13 cellular contexts compared by ENCODE assay signal in the genomic region with DNA sequence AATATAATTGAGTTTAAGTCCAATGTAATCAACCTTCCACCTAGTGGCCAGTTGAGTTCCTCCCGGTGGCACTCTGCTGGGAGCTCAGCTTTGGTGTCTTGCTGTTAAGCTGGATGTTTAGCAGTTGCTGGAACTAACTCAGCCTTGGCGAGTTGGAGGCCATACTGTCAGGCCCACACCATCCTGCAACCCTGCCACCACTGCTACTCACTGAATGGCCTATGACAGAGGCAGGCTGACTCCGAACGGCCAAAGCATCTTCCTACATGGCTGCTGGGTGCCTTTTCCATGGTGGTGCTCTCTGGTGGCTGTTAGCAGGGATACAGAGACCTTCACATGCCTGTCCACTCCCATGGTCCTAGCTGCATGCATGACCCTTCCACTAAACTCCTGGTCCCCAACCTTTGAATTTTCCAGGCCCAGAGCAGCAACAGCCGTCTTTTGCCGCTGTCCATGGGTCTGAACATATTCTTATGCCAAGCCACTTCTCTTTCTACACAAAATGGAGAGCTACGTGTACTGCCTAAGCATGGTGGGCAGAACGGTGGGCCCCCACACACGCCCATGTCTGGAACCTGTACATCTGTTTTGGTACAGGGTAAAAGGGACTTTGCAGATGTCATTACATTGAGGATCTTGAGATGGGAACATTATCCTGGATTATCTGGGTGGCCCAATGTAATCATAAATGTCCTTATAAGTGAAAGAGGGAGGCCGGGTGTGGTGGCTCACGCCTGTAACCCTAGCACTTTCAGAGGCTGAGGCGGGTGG. TPM values are rescaled to one million over a fixed set of nuclear protein-coding genes. Genes with fewer than 3 reads are reported as not detected.
DNase-seq lines count a peak whose midpoint lies in the region; ATAC-seq, FAIRE-seq and TF ChIP-seq lines count a peak whose summit lies in the region.
"Had no signal": no experiment of that assay in that cellular context is flagged by ENCODE, and none has a peak within 500 bp of the region (broad histone marks: within the 10 kb centered on the region; RNA-seq: fewer than 3 reads in every experiment).

No MANE protein-coding gene starts in this region.

- ATAC-seq in PC-3 = peak; percentile 65
- no peak for ATAC-seq in HG03025 (IDR thresholded peaks at IDR 0.05; ENCODE audit: low FRiP score, unreplicated experiment)

- H3K9me3 ChIP-seq in PC-3 (ENCODE audit: low read length) (no peaks in the 10 kb centered on the region), esophagus squamous epithelium (no peaks in the 10 kb centered on the region), MG63 (no peaks in the 10 kb centered on the region), smooth muscle cell (replicated peaks; ENCODE audit: low read depth) (no peaks in the 10 kb centered on the region)

- H3K27me3 ChIP-seq in PC-3 (ENCODE audit: low read length) (no peaks in the 10 kb centered on the region), esophagus squamous epithelium (no peaks in the 10 kb centered on the region), MG63 (no peaks in the 10 kb centered on the region), smooth muscle cell (ENCODE audit: low read depth) (no peaks in the 10 kb centered on the region)

- H3K4me1 ChIP-seq in PC-3 (ENCODE audit: insufficient read depth, low read length) = no peaks in the 10 kb centered on the region
- H3K4me1 ChIP-seq in esophagus squamous epithelium = peaks cover 0 to 3% (median 0%) of the 10 kb centered on the region in 3 donors
- H3K4me1 ChIP-seq in smooth muscle cell (ENCODE audit: low read depth) = no peaks in the 10 kb centered on the region

- no TSS peak for BruUV-seq in PC-3 (replicated peaks; lab: Mats Ljungman, UMichigan)

- TF ChIP-seq CTCF in PC-3 (conservative IDR thresholded peaks at IDR 0.05; ENCODE audit: low read depth, low read length) (peak; percentile 65), esophagus squamous epithelium (IDR thresholded peaks at IDR 0.05) (peak in 5 of 6 experiments; percentile 13 to 50 (median 30)), retinal pigment epithelial cell (conservative IDR thresholded peaks at IDR 0.05; ENCODE audit: low read depth, low read length) (peak; percentile 30), smooth muscle cell (IDR thresholded peaks at IDR 0.05; ENCODE audit: borderline replicate concordance, insufficient read depth, poor library complexity, severe bottlenecking) (no peak)

- H3F3A ChIP-seq in PC-3 (ENCODE audit: low read length, unreplicated experiment) (no peaks in the 10 kb centered on the region), smooth muscle cell (ENCODE audit: low read depth) (no peaks in the 10 kb centered on the region)

- TF ChIP-seq POLR2A in GM12891 (IDR thresholded peaks at IDR 0.05; ENCODE audit: low read depth, low read length) (no peak), esophagus squamous epithelium (IDR thresholded peaks at IDR 0.05) (no peak)

- H4K20me1 ChIP-seq in PC-3 (ENCODE audit: low read length) = no peaks in the 10 kb centered on the region
- H4K20me1 ChIP-seq in smooth muscle cell (ENCODE audit: low read depth) = no peaks in the 10 kb centered on the region

- no peaks in the 10 kb centered on the region for H3K9me2 ChIP-seq in PC-3 (replicated peaks; ENCODE audit: low read length)

- POLR2A ChIA-PET in PC-3 (lab: Charles Lee; ENCODE audit: unreplicated experiment) = no interaction called here

- H3K4me2 ChIP-seq in PC-3 (ENCODE audit: low read length) = no peak overlapping the region
- no peak overlapping the region for H3K4me2 ChIP-seq in smooth muscle cell

- intact Hi-C loops in PC-3 (cut with micrococcal nuclease) (loop anchor here (1.0 kb wide), 1 partner anchor 49 kb away; no protein-coding TSS in a partner anchor), esophagus squamous epithelium (cut with DNase I) (no loop called here)

- H3K36me3 ChIP-seq in PC-3 (ENCODE audit: low read depth, low read length) = no peaks in the 10 kb centered on the region
- no peaks in the 10 kb centered on the region for H3K36me3 ChIP-seq in esophagus squamous epithelium
- no peaks in the 10 kb centered on the region for H3K36me3 ChIP-seq in MG63
- H3K36me3 ChIP-seq in smooth muscle cell (ENCODE audit: low read depth) = no peaks in the 10 kb centered on the region

- H3K27ac ChIP-seq in PC-3 (ENCODE audit: low read length) (no peak overlapping the region), esophagus squamous epithelium (no peak overlapping the region), smooth muscle cell (ENCODE audit: low read depth) (no peak overlapping the region)

- WGBS in esophagus squamous epithelium, 2 donors = 85 to 86% methylated on average over 7 to 10 of the region's 12 CpGs
- 84% methylated on average over 12 of the region's 12 CpGs for WGBS in smooth muscle cell (ENCODE audit: low lambda C conversion rate)

- H3K9ac ChIP-seq in PC-3 (ENCODE audit: low read length) = no peak overlapping the region
- H3K9ac ChIP-seq in smooth muscle cell (ENCODE audit: low read depth) = no peak overlapping the region

- no peaks in the 10 kb centered on the region for H3K79me2 ChIP-seq in PC-3 (ENCODE audit: low read length)
- H3K79me2 ChIP-seq in smooth muscle cell (ENCODE audit: low read depth) = no peaks in the 10 kb centered on the region

- FAIRE-seq in GM12891 (lab: Jason Lieb, UNC) = peak; percentile 5

- H3K4me3 ChIP-seq in PC-3 (ENCODE audit: low read length) (no peak overlapping the region), esophagus squamous epithelium (no peak overlapping the region), retinal pigment epithelial cell (ENCODE audit: low read length) (no peak overlapping the region), MG63 (no peak overlapping the region), smooth muscle cell (no peak overlapping the region)

- H2AFZ ChIP-seq in PC-3 (ENCODE audit: low read length) (no peak overlapping the region), smooth muscle cell (ENCODE audit: low read depth) (no peak overlapping the region)

- DNase-seq in GM12891 (ENCODE audit: insufficient read length, low spot score) = no peak
- DNase-seq in PC-3 = peak; percentile 25
- DNase-seq in esophagus squamous epithelium (lab: John Stamatoyannopoulos, UW) = no peak
- no peak for DNase-seq in retinal pigment epithelial cell (ENCODE audit: low read depth)
- no peak for DNase-seq in MG63
- DNase-seq in GOT3 (lab: John Stamatoyannopoulos, UW) = no peak
- DNase-seq in smooth muscle cell (lab: John Stamatoyannopoulos, UW; ENCODE audit: unreplicated experiment) = no peak
- DNase-seq: activated naive CD8-positive, alpha-beta T cell treated with anti-CD3 and anti-CD28 coated beads for 36 hours; effector memory CD4-positive, alpha-beta T cell; natural killer cell; NCI-H2171 treated with DMSO at 0.1 percent for 48 hours; stimulated activated CD4-positive, alpha-beta T cell treated with anti-CD3 and anti-CD28 coated beads, Interleukin-1b, Interleukin-23, amount 100 ng/mL, for 48 hours had no signal

- CTCF ChIA-PET in PC-3 (lab: Charles Lee) = interaction anchor here (1.3 kb wide), 1 partner anchor 15 kb away, joined by 3 read pairs; no protein-coding TSS in a partner anchor

TF ChIP-seq in GM12891, 5 proteins besides CTCF, POLR2A, EP300 and RAD21:
- no peak for TF ChIP-seq POLR2AphosphoS5 (IDR thresholded peaks at IDR 0.05; ENCODE audit: low read depth, low read length)

RNA-seq across cellular contexts. Expression of a gene that starts 15.0 kb away (rescaled TPM):
- 3.3 TPM for polyA plus RNA-seq in GM12891 (2012; ENCODE audit: low read depth, missing spikeins)
- total RNA-seq in PC-3 (2014; rRNA removed) (8.2 and 12.0 TPM in 2 replicates), esophagus squamous epithelium (10 to 100 TPM in 1 of 4 donors, 1 to 10 TPM in 3; 5.4 to 13.5 (median 9.8) TPM), smooth muscle cell (4.4 and 5.3 TPM in 2 replicates)
- total RNA-seq in MG63 (2014; rRNA removed; shearing (Covaris generic); ENCODE audit: low replicate concordance) = 3.3 and 3.8 TPM in 2 replicates
- 7.5 and 10.2 TPM in 2 replicates for polyA plus RNA-seq in smooth muscle cell

RNA-seq across cellular contexts. Expression of a gene that starts 16.9 kb away (rescaled TPM):
- polyA plus RNA-seq in GM12891 (2012; ENCODE audit: low read depth, missing spikeins) = 2.0 TPM
- total RNA-seq in PC-3 (2014; rRNA removed) (8.6 and 13.0 TPM in 2 replicates), esophagus squamous epithelium (10 to 100 TPM in 2 of 4 donors, 1 to 10 TPM in 2; 6.2 to 28.0 (median 12.0) TPM), smooth muscle cell (5.0 and 9.7 TPM in 2 replicates)
- 0.54 and 0.72 TPM in 2 replicates for total RNA-seq in MG63 (2014; rRNA removed; shearing (Covaris generic); ENCODE audit: low replicate concordance)
- 3.5 and 7.9 TPM in 2 replicates for polyA plus RNA-seq in smooth muscle cell
